In the genomic region with DNA sequence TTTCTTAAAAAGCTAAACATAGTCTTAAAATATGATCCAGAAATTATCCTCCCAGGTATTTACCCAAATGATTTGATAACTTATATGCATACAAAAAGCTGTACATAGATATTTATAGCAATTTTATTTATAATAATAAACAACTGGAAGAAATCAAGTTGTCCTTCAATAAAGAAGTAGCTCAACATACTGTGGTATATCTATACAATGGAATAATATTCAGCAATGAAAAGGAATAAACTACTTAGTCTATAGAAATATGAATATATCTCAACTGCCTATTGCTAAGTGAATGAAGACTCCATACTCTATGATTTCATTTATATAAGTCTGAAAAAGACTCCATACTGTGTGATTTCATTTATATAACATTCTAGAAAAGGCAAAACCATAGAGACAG, we compare ENCODE assay signal across 26 cellular contexts.
"Had no signal": no experiment of that assay in that cellular context is flagged by ENCODE, and none has a peak within 500 bp of the region (broad histone marks: within the 10 kb centered on the region; RNA-seq: fewer than 3 reads in every experiment).

No MANE protein-coding gene starts in this region.

- H3K9me3 ChIP-seq: suprapubic skin, testis, thoracic aorta, thyroid gland, tibial artery, upper lobe of left lung, upper lobe of right lung, uterus, vagina had no signal

- H3K27me3 ChIP-seq: stomach, suprapubic skin, testis, thyroid gland, tibial artery, tibial nerve, transverse colon, upper lobe of left lung, upper lobe of right lung, uterus, vagina had no signal

- H3K4me3 ChIP-seq: stomach, suprapubic skin, testis, thoracic aorta, thyroid gland, tibial artery, tibial nerve, transverse colon, upper lobe of left lung, upper lobe of right lung, uterus, vagina had no signal

- ATAC-seq: stimulated activated effector memory CD8-positive, alpha-beta T cell treated with anti-CD3 and anti-CD28 coated beads, Interleukin-12 subunit alpha, Interleukin-12 subunit beta, amount 100 ng/mL, for 72 hours; stimulated activated memory B cell treated with anti-CD40 and anti-IgM and Interleukin-4, amounts not matched to agents 10 μg/mL and 1 μg/mL and 100 μg/mL, for 72 hours; stimulated activated naive B cell treated with anti-CD40 and anti-IgM and Interleukin-4, amounts not matched to agents 10 μg/mL and 1 μg/mL and 100 μg/mL, for 72 hours; stimulated activated naive CD8-positive, alpha-beta T cell treated with anti-CD3 and anti-CD28 coated beads, Interleukin-15, amount 100 ng/mL, for 72 hours; stimulated activated naive CD8-positive, alpha-beta T cell treated with anti-CD3 and anti-CD28 coated beads, Interleukin-15, Interleukin-2, amounts not matched to agents 100 U/mL and 50 U/mL, for 24 hours had no signal

- H3K4me1 ChIP-seq: stomach, suprapubic skin, testis, thyroid gland, tibial artery, tibial nerve, transverse colon, upper lobe of left lung, upper lobe of right lung, uterus, vagina had no signal

- H3K36me3 ChIP-seq: stomach, suprapubic skin, thoracic aorta, thyroid gland, tibial artery, tibial nerve, transverse colon, upper lobe of left lung, upper lobe of right lung, uterus, vagina had no signal

- H3K27ac ChIP-seq: stomach, suprapubic skin, testis, thoracic aorta, thyroid gland, tibial artery, tibial nerve, transverse colon, upper lobe of left lung, upper lobe of right lung, uterus, vagina had no signal

- DNase-seq: stimulated activated CD4-positive, alpha-beta T cell treated with anti-CD3 and anti-CD28 coated beads, Interleukin-2, amount 100 ng/mL, for 48 hours; stimulated activated CD4-positive, alpha-beta T cell treated with anti-CD3 and anti-CD28 coated beads, Interleukin-4, amount 100 ng/mL, for 1 hour; stimulated activated CD4-positive, alpha-beta T cell treated with anti-CD3 and anti-CD28 coated beads, Interleukin-4, amount 100 ng/mL, for 24 hours; stimulated activated CD4-positive, alpha-beta T cell treated with anti-CD3 and anti-CD28 coated beads, Interleukin-4, amount 100 ng/mL, for 4 hours; stimulated activated CD8-positive, alpha-beta memory T cell treated with anti-CD3 and anti-CD28 coated beads, Interleukin-4, amount 100 ng/mL, for 48 hours; stimulated activated naive B cell treated with anti-CD40 and anti-IgM and Interleukin-4, amounts not matched to agents 10 μg/mL and 1 μg/mL and 100 μg/mL, for 72 hours; stimulated activated naive CD4-positive, alpha-beta T cell; stimulated activated naive CD4-positive, alpha-beta T cell treated with Interleukin-2 at 50 U/mL for 16 hours; stimulated activated naive CD8-positive, alpha-beta T cell treated with anti-CD3 and anti-CD28 coated beads, Interleukin-15, amount 100 ng/mL, for 72 hours; stimulated activated naive CD8-positive, alpha-beta T cell treated with anti-CD3 and anti-CD28 coated beads, Interleukin-15, Interleukin-2, amounts not matched to agents 100 U/mL and 50 U/mL, for 24 hours; stomach; substantia nigra; testis; thyroid gland; tibial artery; transverse colon; trophoblast cell; upper lobe of left lung; upper lobe of right lung; uterus had no signal
